Comparison of ENCODE assay signal across 8 cellular contexts in the genomic region with DNA sequence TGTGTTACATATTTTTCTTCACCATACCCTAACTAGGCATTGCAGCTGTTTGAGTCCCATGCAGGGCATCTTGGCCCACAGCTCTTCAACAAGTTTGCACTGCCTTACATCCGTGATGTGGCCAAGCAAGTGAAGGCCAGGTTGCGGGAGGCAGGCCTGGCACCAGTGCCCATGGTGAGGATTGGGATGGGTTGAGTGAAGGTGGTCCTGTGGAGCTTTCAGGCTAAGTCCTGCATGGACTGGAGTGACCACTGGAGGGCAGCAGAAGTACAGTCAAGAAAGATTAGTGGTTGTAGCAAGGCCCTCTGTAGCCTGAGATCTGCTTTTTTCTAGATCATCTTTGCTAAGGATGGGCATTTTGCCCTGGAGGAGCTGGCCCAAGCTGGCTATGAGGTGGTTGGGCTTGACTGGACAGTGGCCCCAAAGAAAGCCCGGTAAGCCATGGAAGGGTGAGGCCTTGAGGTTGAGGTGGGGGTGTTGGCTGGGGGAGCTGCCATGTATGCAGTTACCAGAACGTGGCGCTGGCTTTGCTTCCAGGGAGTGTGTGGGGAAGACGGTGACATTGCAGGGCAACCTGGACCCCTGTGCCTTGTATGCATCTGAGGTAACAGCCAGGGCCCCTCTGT. TPM values are rescaled to one million over a fixed set of nuclear protein-coding genes. Genes with fewer than 3 reads are reported as not detected.
A peak's percentile ranks its signal among the peaks of the same experiment; 100 is the strongest.
DNase-seq lines count a peak whose midpoint lies in the region; ATAC-seq and TF ChIP-seq lines count a peak whose summit lies in the region.

No MANE protein-coding gene starts in this region.

- no peak overlapping the region for H3K4me3 ChIP-seq in left ventricle myocardium inferior

- H3K9me3 Mint-ChIP-seq in activated naive CD8-positive, alpha-beta T cell treated with anti-CD3 and anti-CD28 coated beads, Interleukin-2, amount 50 U/mL, for 24 hours: no peaks in the 10 kb centered on the region

- H3K27ac Mint-ChIP-seq in activated naive CD8-positive, alpha-beta T cell treated with anti-CD3 and anti-CD28 coated beads, Interleukin-2, amount 50 U/mL, for 24 hours: peak overlapping the region; percentile 76

- no peaks in the 10 kb centered on the region for H3K27me3 ChIP-seq in left ventricle myocardium inferior (ENCODE audit: low read depth)

- H3K9me3 ChIP-seq in left ventricle myocardium inferior (replicated peaks): no peaks in the 10 kb centered on the region

- peaks cover 51% of the 10 kb centered on the region for H3K4me1 ChIP-seq in left ventricle myocardium inferior

- DNase-seq in GM04503 (ENCODE audit: low read depth) (peak; percentile 55), NCI-H1436 treated with DMSO at 0.1 percent for 48 hours (lab: John Stamatoyannopoulos, UW) (peak; percentile 26), T follicular helper cell (ENCODE audit: low read depth) (peak; percentile 73), left ventricle myocardium inferior (peak; percentile 70), retina (peak; percentile 86)
- DNase-seq in activated naive CD8-positive, alpha-beta T cell treated with anti-CD3 and anti-CD28 coated beads, Interleukin-2, amount 50 U/mL, for 24 hours: peak; percentile 78

- no peak for ATAC-seq in activated naive CD8-positive, alpha-beta T cell treated with anti-CD3 and anti-CD28 coated beads, Interleukin-2, amount 50 U/mL, for 24 hours
- no peak for ATAC-seq in GM18867 (IDR thresholded peaks at IDR 0.05; ENCODE audit: unreplicated experiment)
- ATAC-seq in GM21367 (IDR thresholded peaks at IDR 0.05; ENCODE audit: unreplicated experiment): no peak

- peaks cover 17% of the 10 kb centered on the region for H3K36me3 Mint-ChIP-seq in activated naive CD8-positive, alpha-beta T cell treated with anti-CD3 and anti-CD28 coated beads, Interleukin-2, amount 50 U/mL, for 24 hours (ENCODE audit: low read depth)

- H3K36me3 ChIP-seq in left ventricle myocardium inferior: peaks cover 14% of the 10 kb centered on the region

- H3K27ac ChIP-seq in left ventricle myocardium inferior (replicated peaks): no peak overlapping the region

- intact Hi-C loops in left ventricle myocardium inferior (cut with micrococcal nuclease): loop anchor here (2.0 to 10.0 kb wide), 2 partner anchors 286 to 480 kb away; a partner anchor contains a TSS

- peak; percentile 96 for TF ChIP-seq CTCF in left ventricle myocardium inferior (IDR thresholded peaks at IDR 0.05; ENCODE audit: borderline replicate concordance)

- peak overlapping the region; percentile 84 for H3K4me3 Mint-ChIP-seq in activated naive CD8-positive, alpha-beta T cell treated with anti-CD3 and anti-CD28 coated beads, Interleukin-2, amount 50 U/mL, for 24 hours

- peaks cover 38% of the 10 kb centered on the region for H3K4me1 Mint-ChIP-seq in activated naive CD8-positive, alpha-beta T cell treated with anti-CD3 and anti-CD28 coated beads, Interleukin-2, amount 50 U/mL, for 24 hours

- no peaks in the 10 kb centered on the region for H3K27me3 Mint-ChIP-seq in activated naive CD8-positive, alpha-beta T cell treated with anti-CD3 and anti-CD28 coated beads, Interleukin-2, amount 50 U/mL, for 24 hours

RNA-seq across cellular contexts. Expression of a gene that starts 2.5 kb away (rescaled TPM):
- 67.5 TPM for total RNA-seq in left ventricle myocardium inferior

RNA-seq across cellular contexts. Expression of a gene that starts 3.4 kb away (rescaled TPM):
- total RNA-seq in left ventricle myocardium inferior: 19.1 TPM

RNA-seq across cellular contexts. Expression of a gene that starts 28.1 kb away (rescaled TPM):
- 42.1 TPM for total RNA-seq in left ventricle myocardium inferior

Comparison
In these comparisons a context has a peak if more than half of its experiments do, and no peak if none do; other contexts are left out.
1. DNase-seq: peak in every context shown above with its lines; median percentile 86 in retina; 78 in activated naive CD8-positive, alpha-beta T cell treated with anti-CD3 and anti-CD28 coated beads, Interleukin-2, amount 50 U/mL, for 24 hours; 73 in T follicular helper cell; 70 in left ventricle myocardium inferior; 55 in GM04503; 26 in NCI-H1436 treated with DMSO at 0.1 percent for 48 hours.